In genomic region chr13:24512208-24513068, GRCh38 we compare ENCODE assay signal across 8 cellular contexts. TPM values are rescaled to one million over a fixed set of nuclear protein-coding genes. Genes with fewer than 3 reads are reported as not detected.
DNase-seq lines count a peak whose midpoint lies in the region; ATAC-seq and TF ChIP-seq lines count a peak whose summit lies in the region.

TSS of gene PARP4 (minus strand) at chr13:24512778. CDS start at chr13:24503776, 9,002 bp downstream.

- ATAC-seq in GM21515 (IDR thresholded peaks at IDR 0.05; ENCODE audit: unreplicated experiment) = peak; percentile 72
- ATAC-seq in natural killer cell = peak; percentile 71 to 86 (median 80)

- H3K27me3 Mint-ChIP-seq in natural killer cell (ENCODE audit: low read depth in 2 of 2) = no peaks in the 10 kb centered on the region
- no peaks in the 10 kb centered on the region for H3K27me3 Mint-ChIP-seq in stimulated activated naive CD8-positive, alpha-beta T cell treated with anti-CD3 and anti-CD28 coated beads, Interleukin-15, Interleukin-2, amounts not matched to agents 100 ng/mL and 50 ng/mL, for 24 hours

- peak within 1 kb of the TSS; percentile 97 for H3K4me3 Mint-ChIP-seq in natural killer cell
- H3K4me3 Mint-ChIP-seq in stimulated activated naive CD8-positive, alpha-beta T cell treated with anti-CD3 and anti-CD28 coated beads, Interleukin-15, Interleukin-2, amounts not matched to agents 100 ng/mL and 50 ng/mL, for 24 hours = peak within 1 kb of the TSS; percentile 88

- peak within 1 kb of the TSS; percentile 60 for H3K27ac ChIP-seq in HUES64 (ENCODE audit: low read depth, low read length)

- TF ChIP-seq CTCF in fibroblast of mammary gland (conservative IDR thresholded peaks at IDR 0.05; ENCODE audit: control insufficient read depth, insufficient read depth, low read depth, low read length) = no peak
- no peak for TF ChIP-seq CTCF in natural killer cell (IDR thresholded peaks at IDR 0.05)

- DNase-seq in DMS79 (lab: John Stamatoyannopoulos, UW) (peak; percentile 14), RPMI8226 (peak; percentile 84), fibroblast of mammary gland (ENCODE audit: low read depth) (peak; percentile 94), natural killer cell (peak; percentile 65)
- DNase-seq in activated T-helper 1 cell treated with anti-CD3 and anti-CD28 coated beads, Interleukin-2, amount 50 U/mL, for 16 hours (ENCODE audit: low read depth in 1 of 2, low spot score in 1 of 2) = peak; percentile 34 to 40

- H3K9me3 Mint-ChIP-seq in natural killer cell = no peaks in the 10 kb centered on the region
- no peaks in the 10 kb centered on the region for H3K9me3 Mint-ChIP-seq in stimulated activated naive CD8-positive, alpha-beta T cell treated with anti-CD3 and anti-CD28 coated beads, Interleukin-15, Interleukin-2, amounts not matched to agents 100 ng/mL and 50 ng/mL, for 24 hours

- peaks cover 36 to 53% of the 10 kb centered on the region in 2 donors for H3K4me1 Mint-ChIP-seq in natural killer cell
- H3K4me1 Mint-ChIP-seq in stimulated activated naive CD8-positive, alpha-beta T cell treated with anti-CD3 and anti-CD28 coated beads, Interleukin-15, Interleukin-2, amounts not matched to agents 100 ng/mL and 50 ng/mL, for 24 hours (ENCODE audit: low read depth) = peaks cover 57% of the 10 kb centered on the region

- peaks cover 12% of the 10 kb centered on the region; the same call in 1 of the 2 replicates for H3K4me1 ChIP-seq in HUES64 (ENCODE audit: insufficient read depth, low read length)

- no peaks in the 10 kb centered on the region for H3K36me3 Mint-ChIP-seq in natural killer cell
- H3K36me3 Mint-ChIP-seq in stimulated activated naive CD8-positive, alpha-beta T cell treated with anti-CD3 and anti-CD28 coated beads, Interleukin-15, Interleukin-2, amounts not matched to agents 100 ng/mL and 50 ng/mL, for 24 hours (ENCODE audit: low read depth) = peaks cover 20% of the 10 kb centered on the region

- peak within 1 kb of the TSS; percentile 92 for H3K27ac Mint-ChIP-seq in natural killer cell
- peak within 1 kb of the TSS; percentile 96 for H3K27ac Mint-ChIP-seq in stimulated activated naive CD8-positive, alpha-beta T cell treated with anti-CD3 and anti-CD28 coated beads, Interleukin-15, Interleukin-2, amounts not matched to agents 100 ng/mL and 50 ng/mL, for 24 hours

- peak within 1 kb of the TSS; percentile 85 for H3K9ac ChIP-seq in HUES64 (ENCODE audit: low read depth, low read length)

- intact Hi-C loops in natural killer cell (cut with micrococcal nuclease) = loop anchor here (1.0 to 5.0 kb wide), 3 partner anchors 106 to 240 kb away; no protein-coding TSS in a partner anchor

- no peaks in the 10 kb centered on the region; the same call in 1 of the 2 replicates for H3K27me3 ChIP-seq in HUES64 (ENCODE audit: insufficient read depth, low read length)

- no peaks in the 10 kb centered on the region for H3K36me3 ChIP-seq in HUES64 (ENCODE audit: insufficient read depth, low read length)

- WGBS in HUES64 = under 1% methylated on average over 68 of the region's 68 CpGs

- no peaks in the 10 kb centered on the region for H3K9me3 ChIP-seq in HUES64 (ENCODE audit: insufficient read depth, low read depth, low read length)

- H3K4me3 ChIP-seq in HUES64 (ENCODE audit: low read length) (peak within 1 kb of the TSS; percentile 79), fibroblast of mammary gland (ENCODE audit: control insufficient read depth, low read depth, low read length) (peak within 1 kb of the TSS; percentile 86)

RNA-seq across cellular contexts. Expression of gene PARP4, which starts in this region (rescaled TPM):
- 27.3 TPM for polyA plus RNA-seq in HUES64 (2013, experiment 1 of 2)
- polyA plus RNA-seq in HUES64 (2013, experiment 2 of 2) = 28.9 TPM
- 10 to 100 TPM; 83.5 to 90.1 (median 84.0) TPM for total RNA-seq in natural killer cell

Comparison
In these comparisons a context has a peak if more than half of its experiments do, and no peak if none do; other contexts are left out.
1. Peak in every context shown above with its lines: DNase-seq, ATAC-seq, H3K4me3 ChIP-seq and H3K27ac ChIP-seq.
2. DNase-seq: peak in every context shown above with its lines; median percentile 94 in fibroblast of mammary gland; 84 in RPMI8226; 65 in natural killer cell; 37 in activated T-helper 1 cell treated with anti-CD3 and anti-CD28 coated beads, Interleukin-2, amount 50 U/mL, for 16 hours; 14 in DMS79.